In genomic region chr19:8001995-8002849, GRCh38 we compare ENCODE assay signal across 8 cellular contexts. TPM values are rescaled to one million over a fixed set of nuclear protein-coding genes. Genes with fewer than 3 reads are reported as not detected.
DNase-seq lines count a peak whose midpoint lies in the region; TF ChIP-seq lines count a peak whose summit lies in the region.

No MANE protein-coding gene starts in this region.

- peak; percentile 67 for TF ChIP-seq RAD21 in SK-N-SH (IDR thresholded peaks at IDR 0.05; ENCODE audit: low read length)

- WGBS in SK-N-SH (ENCODE audit: low lambda C conversion rate) = 21% methylated on average over 23 of the region's 27 CpGs
- WGBS in suprapubic skin = 11% methylated on average over 17 of the region's 27 CpGs

- DNase-seq in NCI-H1092 treated with DMSO at 0.1 percent for 48 hours (lab: John Stamatoyannopoulos, UW) = peak; percentile 43
- no peak for DNase-seq in NCI-H1092 (lab: John Stamatoyannopoulos, UW)
- peak; percentile 78 to 83 for DNase-seq in Kasumi-1 (lab: John Stamatoyannopoulos, UW)
- peak; percentile 89 for DNase-seq in SK-N-SH
- DNase-seq in glutamatergic neuron = peak; percentile 94
- DNase-seq in osteoblast (ENCODE audit: insufficient read length, low spot score, missing footprints) = peak; percentile 98
- peak; percentile 83 to 87 for DNase-seq in suprapubic skin (ENCODE audit: low spot score in 2 of 2)

- peaks cover 8% of the 10 kb centered on the region for H3F3A ChIP-seq in SK-N-SH (replicated peaks; ENCODE audit: insufficient read depth)

- peak overlapping the region; percentile 35; the same call in 1 of the 2 replicates for H3K9ac ChIP-seq in SK-N-SH

- peaks cover 2% of the 10 kb centered on the region for H3K36me3 Mint-ChIP-seq in activated naive CD4-positive, alpha-beta T cell treated with anti-CD3 and anti-CD28 coated beads, Interleukin-2, amount 50 U/mL, for 24 hours
- H3K36me3 Mint-ChIP-seq in glutamatergic neuron (ENCODE audit: unreplicated experiment) = no peaks in the 10 kb centered on the region

- no peak for TF ChIP-seq EP300 in SK-N-SH (IDR thresholded peaks at IDR 0.05; ENCODE audit: borderline replicate concordance in 1 of 2, low read depth in 1 of 2, low read length in 1 of 2)
- TF ChIP-seq EP300 in suprapubic skin (IDR thresholded peaks at IDR 0.05) = no peak

- H3K4me3 Mint-ChIP-seq in activated naive CD4-positive, alpha-beta T cell treated with anti-CD3 and anti-CD28 coated beads, Interleukin-2, amount 50 U/mL, for 24 hours = peak overlapping the region; percentile 85
- H3K4me3 Mint-ChIP-seq in glutamatergic neuron (ENCODE audit: unreplicated experiment) = peak overlapping the region; percentile 95

- H3K27me3 ChIP-seq in SK-N-SH (ENCODE audit: insufficient read depth) (no peaks in the 10 kb centered on the region), osteoblast (ENCODE audit: insufficient read depth, low read length) (no peaks in the 10 kb centered on the region), suprapubic skin (no peaks in the 10 kb centered on the region)

- POLR2A ChIA-PET in SK-N-SH (lab: Yijun Ruan, JAX) = interaction anchor here (1.0 to 1.1 kb wide), 2 partner anchors 33 to 58 kb away, joined by 3 to 4 read pairs; no protein-coding TSS in a partner anchor

- no peaks in the 10 kb centered on the region for H3K27me3 Mint-ChIP-seq in activated naive CD4-positive, alpha-beta T cell treated with anti-CD3 and anti-CD28 coated beads, Interleukin-2, amount 50 U/mL, for 24 hours
- peaks cover 13% of the 10 kb centered on the region for H3K27me3 Mint-ChIP-seq in glutamatergic neuron (ENCODE audit: unreplicated experiment)

- H3K4me1 ChIP-seq in SK-N-SH (ENCODE audit: control insufficient read depth in 1 of 2, insufficient read depth in 2 of 2, low read depth in 1 of 2, low read length in 1 of 2) (peaks cover 5 to 28% of the 10 kb centered on the region in 2 experiments; a peak in 2 of 4 replicates), osteoblast (ENCODE audit: insufficient read depth, low read length) (peaks cover 43% of the 10 kb centered on the region), suprapubic skin (peaks cover 62% of the 10 kb centered on the region)

- TF ChIP-seq CTCF in SK-N-SH (IDR thresholded peaks at IDR 0.05) (peak; percentile 97), glutamatergic neuron (IDR thresholded peaks at IDR 0.05; ENCODE audit: partially characterized antibody, unreplicated experiment) (peak; percentile 97), osteoblast (IDR thresholded peaks at IDR 0.05; ENCODE audit: extremely low read depth, low read depth, low read length) (peak; percentile 95), suprapubic skin (IDR thresholded peaks at IDR 0.05) (peak; percentile 86 to 99)

- H3K4me3 ChIP-seq in SK-N-SH (ENCODE audit: low read depth in 2 of 2, low read length in 1 of 2) = peak overlapping the region; percentile 28 to 55
- H3K4me3 ChIP-seq in osteoblast (ENCODE audit: insufficient read depth, low read length) = peak overlapping the region; percentile 60
- peak overlapping the region; percentile 38 for H3K4me3 ChIP-seq in suprapubic skin

- peaks cover 74% of the 10 kb centered on the region for H4K20me1 ChIP-seq in SK-N-SH (ENCODE audit: insufficient read depth)
- peaks cover 68% of the 10 kb centered on the region for H4K20me1 ChIP-seq in osteoblast (ENCODE audit: insufficient read depth, low read length)

- H3K27ac Mint-ChIP-seq in activated naive CD4-positive, alpha-beta T cell treated with anti-CD3 and anti-CD28 coated beads, Interleukin-2, amount 50 U/mL, for 24 hours = peak overlapping the region; percentile 82
- H3K27ac Mint-ChIP-seq in glutamatergic neuron (ENCODE audit: unreplicated experiment) = peak overlapping the region; percentile 98

- H3K9me3 Mint-ChIP-seq in activated naive CD4-positive, alpha-beta T cell treated with anti-CD3 and anti-CD28 coated beads, Interleukin-2, amount 50 U/mL, for 24 hours = no peaks in the 10 kb centered on the region
- peaks cover 13% of the 10 kb centered on the region for H3K9me3 Mint-ChIP-seq in glutamatergic neuron (ENCODE audit: unreplicated experiment)

- H3K9me3 ChIP-seq in SK-N-SH (no peaks in the 10 kb centered on the region), osteoblast (ENCODE audit: low read depth, low read length) (no peaks in the 10 kb centered on the region), suprapubic skin (no peaks in the 10 kb centered on the region)

- H3K79me2 ChIP-seq in SK-N-SH (ENCODE audit: insufficient read depth) (peaks cover 90% of the 10 kb centered on the region), osteoblast (ENCODE audit: insufficient read depth, low read length) (peaks cover 83% of the 10 kb centered on the region)

- H3K9me2 ChIP-seq in SK-N-SH = no peaks in the 10 kb centered on the region

- no peak for TF ChIP-seq POLR2A in suprapubic skin (IDR thresholded peaks at IDR 0.05)

- peaks cover 62% of the 10 kb centered on the region for H3K4me1 Mint-ChIP-seq in activated naive CD4-positive, alpha-beta T cell treated with anti-CD3 and anti-CD28 coated beads, Interleukin-2, amount 50 U/mL, for 24 hours
- peaks cover 25% of the 10 kb centered on the region for H3K4me1 Mint-ChIP-seq in glutamatergic neuron (ENCODE audit: low read depth, unreplicated experiment)

- H3K27ac ChIP-seq in SK-N-SH (ENCODE audit: low read depth in 2 of 2, low read length in 1 of 2) = peak overlapping the region; percentile 39 to 60; a peak in 3 of 4 replicates
- peak overlapping the region; percentile 73 for H3K27ac ChIP-seq in osteoblast (ENCODE audit: low read depth, low read length)
- H3K27ac ChIP-seq in suprapubic skin = peak overlapping the region; percentile 79

- H2AFZ ChIP-seq in SK-N-SH (ENCODE audit: low read depth) (no peak overlapping the region), osteoblast (ENCODE audit: low read length) (peak overlapping the region; percentile 51)

- H3K36me3 ChIP-seq in SK-N-SH (replicated peaks in 1 of 2; ENCODE audit: control insufficient read depth in 1 of 2, insufficient read depth in 2 of 2, low read length in 1 of 2) (peaks cover 3 to 5% of the 10 kb centered on the region in 2 experiments), osteoblast (ENCODE audit: insufficient read depth, low read length) (no peaks in the 10 kb centered on the region), suprapubic skin (peaks cover 6% of the 10 kb centered on the region)

- H3K4me2 ChIP-seq in SK-N-SH (peak overlapping the region; percentile 70), osteoblast (ENCODE audit: insufficient read depth, low read length) (peak overlapping the region; percentile 79)

- CTCF ChIA-PET in SK-N-SH (lab: Yijun Ruan, JAX) = interaction anchor here (0.6 to 6.4 kb wide), 45 partner anchors 9 to 262 kb away, joined by 3 to 81 read pairs (median 4); partner anchors contain the start of genes PRR36, SNAPC2 and TIMM44

TF ChIP-seq in SK-N-SH, 30 proteins besides CTCF, POLR2A, EP300 and RAD21:
- TF ChIP-seq GABPA (IDR thresholded peaks at IDR 0.05; ENCODE audit: low read depth) = peak; percentile 45; the same call in 1 of the 2 replicates
- TF ChIP-seq CHD2 (IDR thresholded peaks at IDR 0.05; ENCODE audit: low read length, partially characterized antibody) = peak; percentile 21
- TF ChIP-seq SIN3A (IDR thresholded peaks at IDR 0.05; ENCODE audit: borderline replicate concordance, low read depth, low read length) = 0 out of 2 replicates have a peak, but pooled peaks have one; percentile 48
- TF ChIP-seq ZBTB33 (IDR thresholded peaks at IDR 0.05; ENCODE audit: borderline replicate concordance, low read depth) = no peak
- TF ChIP-seq SMC3 (IDR thresholded peaks at IDR 0.05; ENCODE audit: low read depth, low read length) = peak; percentile 67

RNA-seq across cellular contexts. Expression of gene ELAVL1, which starts 3.2 kb away (rescaled TPM):
- polyA plus RNA-seq in SK-N-SH (2012; rRNA removed) = 41.7 and 49.6 TPM in 2 replicates
- 53.5 and 64.4 TPM in 2 replicates for polyA plus RNA-seq in SK-N-SH (2012; cell fraction: cytosol; rRNA removed)
- polyA plus RNA-seq in SK-N-SH (2012; cell fraction: nucleus; rRNA removed) = 36.8 and 42.3 TPM in 2 replicates
- total RNA-seq in glutamatergic neuron (ENCODE audit: unreplicated experiment) (122 TPM), osteoblast (23.0 and 25.7 TPM in 2 replicates), suprapubic skin (10 to 100 TPM; 32.4 to 38.2 (median 37.2) TPM)

RNA-seq across cellular contexts. Expression of gene CCL25, which starts 50.3 kb away (rescaled TPM):
- not detected in 2 replicates for polyA plus RNA-seq in SK-N-SH (2012; rRNA removed)
- polyA plus RNA-seq in SK-N-SH (2012; cell fraction: cytosol; rRNA removed) = 0.05 TPM in 1 of 2 replicates, not detected in the other
- polyA plus RNA-seq in SK-N-SH (2012; cell fraction: nucleus; rRNA removed) = 0.29 and 0.31 TPM in 2 replicates
- total RNA-seq in glutamatergic neuron (ENCODE audit: unreplicated experiment) = not detected
- not detected in 2 replicates for total RNA-seq in osteoblast
- not detected for total RNA-seq in suprapubic skin

RNA-seq across cellular contexts. Expression of gene TIMM44, which starts 58.8 kb away (rescaled TPM):
- polyA plus RNA-seq in SK-N-SH (2012; rRNA removed) = 49.7 and 50.9 TPM in 2 replicates
- 37.0 and 38.1 TPM in 2 replicates for polyA plus RNA-seq in SK-N-SH (2012; cell fraction: cytosol; rRNA removed)
- polyA plus RNA-seq in SK-N-SH (2012; cell fraction: nucleus; rRNA removed) = 97.2 and 112 TPM in 2 replicates
- 109 TPM for total RNA-seq in glutamatergic neuron (ENCODE audit: unreplicated experiment)
- total RNA-seq in osteoblast = 52.5 and 55.4 TPM in 2 replicates
- total RNA-seq in suprapubic skin = 10 to 100 TPM; 34.6 to 85.1 (median 54.5) TPM
